Comparison of ENCODE assay signal across 1 cellular context in the genomic region with DNA sequence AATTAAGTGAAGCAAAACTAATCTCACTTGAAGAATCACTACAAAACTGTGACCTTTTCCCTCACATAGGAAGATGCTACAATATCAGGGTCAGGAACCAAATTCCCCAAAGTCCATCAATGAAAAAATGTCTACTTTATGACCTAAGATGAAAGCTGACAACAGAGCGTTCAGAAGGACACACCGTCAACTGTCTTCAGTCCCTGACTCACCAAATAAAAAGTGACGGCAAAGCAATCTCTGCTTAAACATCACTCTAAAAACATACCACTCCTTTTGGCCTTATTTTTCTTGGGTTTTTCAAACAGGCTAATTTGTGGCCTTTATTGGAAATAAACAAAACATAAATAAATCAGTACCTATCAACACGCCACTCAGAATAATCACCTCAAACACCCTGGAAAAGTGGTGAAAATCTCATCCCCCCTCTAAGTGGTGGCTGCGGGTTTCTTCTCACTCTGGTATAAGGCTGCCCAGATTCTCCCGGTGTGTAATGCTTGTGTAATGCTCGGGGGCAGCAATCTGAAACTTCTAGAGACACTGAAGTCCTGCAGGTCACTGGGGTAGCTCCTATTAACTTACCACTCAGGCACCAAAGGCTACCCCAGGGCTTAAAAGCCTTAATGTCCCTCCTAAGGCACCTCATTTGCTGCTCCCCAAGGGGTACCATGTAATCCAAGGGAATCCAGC.
TF ChIP-seq lines count a peak whose summit lies in the region.

No MANE protein-coding gene starts in this region.

TF ChIP-seq in IMR-90, 13 proteins besides CTCF, POLR2A, EP300 and RAD21:
- no peak for TF ChIP-seq MAFK (IDR thresholded peaks at IDR 0.05; ENCODE audit: low read depth, low read length)
